1 cellular context compared by ENCODE assay signal in genomic region chr11:2384723-2385041, GRCh38.
TF ChIP-seq lines count a peak whose summit lies in the region.

No MANE protein-coding gene starts in this region.

TF ChIP-seq in GM12878, 131 proteins besides CTCF, POLR2A, EP300 and RAD21:
- TF ChIP-seq NBN (IDR thresholded peaks at IDR 0.05), result 0 out of 2 replicates have a peak, but pooled peaks have one; percentile 13
- peak; percentile 46; the same call in 1 of the 2 replicates for TF ChIP-seq HDGF (IDR thresholded peaks at IDR 0.05)
- TF ChIP-seq RB1 (IDR thresholded peaks at IDR 0.05; ENCODE audit: borderline replicate concordance), result no peak
- TF ChIP-seq POLR2AphosphoS2 (IDR thresholded peaks at IDR 0.05; ENCODE audit: low read depth, low read length), result 0 out of 2 replicates have a peak, but pooled peaks have one; percentile 28
- no peak for TF ChIP-seq PRDM15 (CRISPR knock-in tag; IDR thresholded peaks at IDR 0.05)
- no peak for TF ChIP-seq TCF12 (IDR thresholded peaks at IDR 0.05; ENCODE audit: low read depth, low read length)
- no peak for TF ChIP-seq MEF2B (IDR thresholded peaks at IDR 0.05; ENCODE audit: partially characterized antibody, poor library complexity, severe bottlenecking)
- TF ChIP-seq E4F1 (IDR thresholded peaks at IDR 0.05; ENCODE audit: borderline replicate concordance, partially characterized antibody), result no peak
